8 cellular contexts compared by ENCODE assay signal in the genomic region with DNA sequence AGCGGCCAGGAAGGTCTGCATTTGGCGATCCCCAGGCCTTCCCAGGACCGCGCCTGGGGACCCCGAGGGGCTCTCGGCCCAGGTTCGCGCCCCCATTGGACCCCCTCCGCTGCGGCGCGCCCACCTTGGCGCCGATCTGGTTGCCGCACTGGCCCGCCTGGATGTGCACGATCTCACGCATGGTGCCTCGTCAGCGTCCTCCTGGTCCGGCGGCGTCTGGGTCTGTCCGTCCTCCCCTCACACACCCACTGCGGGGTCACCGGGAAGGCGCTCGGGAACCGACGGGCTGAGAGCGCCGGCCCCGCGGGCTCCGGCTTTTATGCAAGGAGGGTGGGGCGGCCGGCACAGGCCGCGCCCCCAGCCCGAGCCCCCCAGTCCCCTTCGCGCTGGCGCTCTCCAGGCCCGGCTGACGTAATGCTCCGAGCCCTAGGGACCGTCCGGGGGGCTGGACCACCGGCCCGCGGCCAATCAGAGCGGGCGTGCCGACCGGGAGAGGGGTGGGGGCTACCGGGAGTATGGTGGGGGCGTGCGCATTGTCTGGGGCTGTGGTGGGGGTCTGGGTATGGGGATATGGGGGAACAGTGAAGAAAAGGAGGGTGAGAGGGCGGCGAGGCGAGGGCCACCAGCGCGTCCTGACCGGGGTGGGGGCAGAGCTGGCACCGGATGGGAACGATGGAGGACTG. TPM values are rescaled to one million over a fixed set of nuclear protein-coding genes. Genes with fewer than 3 reads are reported as not detected.
DNase-seq lines count a peak whose midpoint lies in the region; ATAC-seq and TF ChIP-seq lines count a peak whose summit lies in the region.

Gene TUBB2B, minus strand, starts transcription at position 291 of the 683 bp plus-strand sequence. Its CDS starts 110 bp downstream, at position 181.

- H3K27ac ChIP-seq in BLaER1 (no peak within 1 kb of the TSS), HEK293 (ENCODE audit: extremely low read depth, low read depth, low read length) (peak within 1 kb of the TSS; percentile 93), mesendoderm (ENCODE audit: low read depth, low read length) (peak within 1 kb of the TSS; percentile 79), upper lobe of left lung (no peak within 1 kb of the TSS)

- ATAC-seq in upper lobe of left lung (ENCODE audit: low FRiP score in 2 of 2) (peak in 1 of 2 donors; percentile 79), HG03442 (IDR thresholded peaks at IDR 0.05; ENCODE audit: unreplicated experiment) (no peak)

- POLR2A ChIA-PET in HEK293 (lab: Yijun Ruan, JAX), result interaction anchor here (0.6 to 2.6 kb wide), 22 partner anchors 8 to 794 kb away, joined by 3 to 26 read pairs (median 7); partner anchors contain the start of genes BPHL, PSMG4 and TUBB2A

- no peak for TF ChIP-seq POLR2A in upper lobe of left lung (IDR thresholded peaks at IDR 0.05)

- TF ChIP-seq CTCF in HEK293 (tag by site-specific recombination; IDR thresholded peaks at IDR 0.05) (no peak), upper lobe of left lung (IDR thresholded peaks at IDR 0.05) (no peak)

- H3K4me3 ChIP-seq in BLaER1, result peak within 1 kb of the TSS; percentile 63
- H3K4me3 ChIP-seq in HEK293 (ENCODE audit: low read depth, low read length), result peak within 1 kb of the TSS; percentile 63
- H3K4me3 ChIP-seq in mesendoderm (ENCODE audit: low read length), result peak within 1 kb of the TSS; percentile 97
- H3K4me3 ChIP-seq in upper lobe of left lung, result peak within 1 kb of the TSS in 3 of 4 donors; percentile 20 to 38 (median 24)

- peak; percentile 78 for DNase-seq in NCI-H82 treated with DMSO at 0.1 percent for 48 hours (lab: John Stamatoyannopoulos, UW; ENCODE audit: unreplicated experiment)
- peak; percentile 96 for DNase-seq in mesendoderm
- peak in 1 of 2 donors; percentile 85 for DNase-seq in upper lobe of left lung
- no peak for DNase-seq in CD1c-positive myeloid dendritic cell (ENCODE audit: extremely low spot score)

- H3K9me3 Mint-ChIP-seq in dendritic cell treated with granulocyte-macrophage colony-stimulating factor and Interleukin-4, amounts not matched to agents 40 ng/mL and 50 ng/mL, for 4 days, result no peaks in the 10 kb centered on the region

- no peak within 1 kb of the TSS for H2BK120ac ChIP-seq in mesendoderm (ENCODE audit: low read depth, low read length)

- no peak within 1 kb of the TSS for H2AK5ac ChIP-seq in mesendoderm (ENCODE audit: low read length)

- H3K79me1 ChIP-seq in mesendoderm (ENCODE audit: low read length), result no peaks in the 10 kb centered on the region

- H3K9me3 ChIP-seq in BLaER1 (no peaks in the 10 kb centered on the region), HEK293 (ENCODE audit: control insufficient read depth, insufficient read depth, low read depth, low read length) (no peaks in the 10 kb centered on the region), upper lobe of left lung (no peaks in the 10 kb centered on the region)

- H3K9ac ChIP-seq in BLaER1 (no peak within 1 kb of the TSS; the same call in 1 of the 2 replicates), mesendoderm (ENCODE audit: low read length) (peak within 1 kb of the TSS; percentile 99)

- H3K27ac Mint-ChIP-seq in dendritic cell treated with granulocyte-macrophage colony-stimulating factor and Interleukin-4, amounts not matched to agents 40 ng/mL and 50 ng/mL, for 4 days, result peak within 1 kb of the TSS; percentile 31

- H3K36me3 Mint-ChIP-seq in dendritic cell treated with granulocyte-macrophage colony-stimulating factor and Interleukin-4, amounts not matched to agents 40 ng/mL and 50 ng/mL, for 4 days (ENCODE audit: low read depth), result no peaks in the 10 kb centered on the region

- H3K27me3 ChIP-seq in BLaER1 (peaks cover 70% of the 10 kb centered on the region), mesendoderm (ENCODE audit: insufficient read depth, low read length, poor library complexity) (no peaks in the 10 kb centered on the region), upper lobe of left lung (peaks cover 11 to 56% (median 31%) of the 10 kb centered on the region in 4 donors)

- no peak within 1 kb of the TSS for H2BK15ac ChIP-seq in mesendoderm (replicated peaks; ENCODE audit: low read depth)

- H3K4me2 ChIP-seq in BLaER1, result peak within 1 kb of the TSS; percentile 90
- peak within 1 kb of the TSS; percentile 96 for H3K4me2 ChIP-seq in mesendoderm (ENCODE audit: low read length)

- peaks cover 22% of the 10 kb centered on the region for H3K79me2 ChIP-seq in mesendoderm (ENCODE audit: control insufficient read depth, insufficient read depth, low read length)

- peak within 1 kb of the TSS; percentile 88 for H2BK5ac ChIP-seq in mesendoderm (ENCODE audit: low read length)

- H3K27me3 Mint-ChIP-seq in dendritic cell treated with granulocyte-macrophage colony-stimulating factor and Interleukin-4, amounts not matched to agents 40 ng/mL and 50 ng/mL, for 4 days, result peaks cover 86% of the 10 kb centered on the region

- H3K4me1 Mint-ChIP-seq in dendritic cell treated with granulocyte-macrophage colony-stimulating factor and Interleukin-4, amounts not matched to agents 40 ng/mL and 50 ng/mL, for 4 days (ENCODE audit: low read depth), result peaks cover 49% of the 10 kb centered on the region

- CTCF ChIA-PET in HEK293 (lab: Yijun Ruan, JAX), result interaction anchor here (0.6 to 1.5 kb wide), 5 partner anchors 19 to 171 kb away, joined by 3 to 13 read pairs (median 4); no protein-coding TSS in a partner anchor

- H3K18ac ChIP-seq in mesendoderm (ENCODE audit: low read length), result peak within 1 kb of the TSS; percentile 34

- H4K20me1 ChIP-seq in BLaER1, result peaks cover 62% of the 10 kb centered on the region

- intact Hi-C loops in dendritic cell treated with granulocyte-macrophage colony-stimulating factor and Interleukin-4, amounts not matched to agents 40 ng/mL and 50 ng/mL, for 4 days (cut with micrococcal nuclease), result no loop called here

- no peak for TF ChIP-seq EP300 in upper lobe of left lung (IDR thresholded peaks at IDR 0.05)

- H4K8ac ChIP-seq in mesendoderm (ENCODE audit: low read depth, low read length), result no peak within 1 kb of the TSS

- peak within 1 kb of the TSS; percentile 71 for H3K4me3 Mint-ChIP-seq in dendritic cell treated with granulocyte-macrophage colony-stimulating factor and Interleukin-4, amounts not matched to agents 40 ng/mL and 50 ng/mL, for 4 days

- WGBS in mesendoderm (ENCODE audit: extremely low coverage, insufficient coverage, low lambda C conversion rate), result no CpG with 5 or more reads among the region's 66 CpGs
- 1 to 3% methylated on average over 12 to 47 of the region's 66 CpGs for WGBS in upper lobe of left lung, 2 donors

- peak within 1 kb of the TSS; percentile 99 for H3K56ac ChIP-seq in mesendoderm (ENCODE audit: low read length)

- no peak within 1 kb of the TSS for H4K5ac ChIP-seq in mesendoderm (ENCODE audit: low read length)

- H3K4me1 ChIP-seq in BLaER1 (peaks cover 34% of the 10 kb centered on the region), HEK293 (ENCODE audit: control insufficient read depth, insufficient read depth, low read length) (peaks cover 8% of the 10 kb centered on the region; the same call in 1 of the 2 replicates), mesendoderm (ENCODE audit: control insufficient read depth, low read depth, low read length) (no peaks in the 10 kb centered on the region), upper lobe of left lung (peaks cover 48 to 60% (median 52%) of the 10 kb centered on the region in 4 donors)

- H3K36me3 ChIP-seq in BLaER1, result no peaks in the 10 kb centered on the region
- H3K36me3 ChIP-seq in HEK293 (ENCODE audit: control insufficient read depth in 2 of 2, insufficient read depth in 1 of 2, low read length in 2 of 2), result peaks cover 16 to 18% of the 10 kb centered on the region in 2 experiments; a peak in 2 of 3 replicates
- H3K36me3 ChIP-seq in mesendoderm (ENCODE audit: control insufficient read depth, insufficient read depth, low read length), result peaks cover 2% of the 10 kb centered on the region
- no peaks in the 10 kb centered on the region for H3K36me3 ChIP-seq in upper lobe of left lung

- peak within 1 kb of the TSS; percentile 26 for H3K4ac ChIP-seq in mesendoderm (ENCODE audit: low read depth, low read length)

- peak within 1 kb of the TSS; percentile 100 for H3K23ac ChIP-seq in mesendoderm (ENCODE audit: low read length)

TF ChIP-seq in HEK293, 187 proteins besides CTCF, POLR2A, EP300 and RAD21 (continues in another document):
- TF ChIP-seq ZBTB17 (tag by site-specific recombination; IDR thresholded peaks at IDR 0.05), result peak; percentile 53; the same call in 1 of the 2 replicates
- TF ChIP-seq ZNF629 (tag by site-specific recombination; IDR thresholded peaks at IDR 0.05), result peak; percentile 90
- no peak for TF ChIP-seq ZNF558 (tag by site-specific recombination; IDR thresholded peaks at IDR 0.05)
- TF ChIP-seq ZBTB10 (tag by site-specific recombination; IDR thresholded peaks at IDR 0.05), result peak; percentile 89
- TF ChIP-seq ELK4 (IDR thresholded peaks at IDR 0.05; ENCODE audit: borderline replicate concordance, low read depth, low read length), result no peak

RNA-seq across cellular contexts. Expression of gene TUBB2B, which starts in this region (rescaled TPM):
- polyA plus RNA-seq in mesendoderm (2013, experiment 1 of 2), result 1,328 TPM
- 1,392 TPM for polyA plus RNA-seq in mesendoderm (2013, experiment 2 of 2)
- total RNA-seq in upper lobe of left lung, result 1 to 10 TPM in 4 of 6 donors, under 1 TPM in 1, not detected in 1; 0.67 to 4.1 (median 1.7) TPM

Comparison
In these comparisons a context has a peak if more than half of its experiments do, and no peak if none do; other contexts are left out.
1. H3K27ac ChIP-seq: peak in HEK293 (single experiment) and mesendoderm (single experiment); none in BLaER1 (single experiment) and upper lobe of left lung (0 of 4).
2. H3K4me3 ChIP-seq: peak in every context shown above with its lines; median percentile 97 in mesendoderm; 63 in BLaER1; 63 in HEK293; 24 in upper lobe of left lung.